Comparison of ENCODE assay signal across 8 cellular contexts in genomic region chr11:124865902-124866851, GRCh38. TPM values are rescaled to one million over a fixed set of nuclear protein-coding genes. Genes with fewer than 3 reads are reported as not detected.
DNase-seq lines count a peak whose midpoint lies in the region; ATAC-seq and TF ChIP-seq lines count a peak whose summit lies in the region.

No MANE protein-coding gene starts in this region.

- H3K9me3 ChIP-seq in mesodermal cell (ENCODE audit: control insufficient read depth, low read length), result peaks cover 3% of the 10 kb centered on the region
- H3K9me3 ChIP-seq in subcutaneous abdominal adipose tissue (ENCODE audit: control insufficient read depth in 5 of 5, low read length in 5 of 5), result no peaks in the 10 kb centered on the region

- CTCF ChIA-PET in GM10248 (lab: Yijun Ruan, JAX), result interaction anchor here (0.9 to 2.6 kb wide), 25 partner anchors 8 to 464 kb away, joined by 3 to 28 read pairs (median 4); no protein-coding TSS in a partner anchor

- H3K27me3 ChIP-seq in subcutaneous abdominal adipose tissue (ENCODE audit: control insufficient read depth in 5 of 5, insufficient read depth in 4 of 5, low read length in 5 of 5), result peaks cover 62 to 88% (median 81%) of the 10 kb centered on the region in 5 donors

- no peak for ATAC-seq in GM18907 (IDR thresholded peaks at IDR 0.05; ENCODE audit: unreplicated experiment)

- H3K4me1 ChIP-seq in mesodermal cell (ENCODE audit: control insufficient read depth, insufficient read depth, low read length, poor library complexity, severe bottlenecking) (peaks cover 21% of the 10 kb centered on the region), subcutaneous abdominal adipose tissue (ENCODE audit: control insufficient read depth in 5 of 5, insufficient read depth in 5 of 5, low read length in 5 of 5) (peaks cover 2 to 46% (median 43%) of the 10 kb centered on the region in 5 donors)

- H3K36me3 ChIP-seq in mesodermal cell (ENCODE audit: control insufficient read depth, insufficient read depth, low read length) (no peaks in the 10 kb centered on the region), subcutaneous abdominal adipose tissue (ENCODE audit: control insufficient read depth in 5 of 5, insufficient read depth in 5 of 5, low read length in 5 of 5) (no peaks in the 10 kb centered on the region)

- DNase-seq in GM10248 (ENCODE audit: extremely low spot score), result peak; percentile 78
- peak; percentile 32 for DNase-seq in HT-29 (ENCODE audit: low spot score)
- peak; percentile 39 to 41 for DNase-seq in activated CD4-positive, alpha-beta T cell treated with anti-CD3 and anti-CD28 coated beads, Interleukin-2, amount 50 U/mL, for 4 hours
- peak; percentile 16 for DNase-seq in effector CD8-positive, alpha-beta T cell (lab: John Stamatoyannopoulos, UW)
- DNase-seq in cortex of kidney (lab: John Stamatoyannopoulos, UW), result no peak

- peak overlapping the region; percentile 18 for H3K4me3 ChIP-seq in mesodermal cell (ENCODE audit: extremely low read depth, insufficient read depth, low read length, poor library complexity, severe bottlenecking)
- H3K4me3 ChIP-seq in subcutaneous abdominal adipose tissue (ENCODE audit: low read depth in 1 of 5, low read length in 5 of 5), result peak overlapping the region in 4 of 5 donors; percentile 27 to 53 (median 34)

- H3K9ac ChIP-seq in subcutaneous abdominal adipose tissue (ENCODE audit: low read length in 5 of 5), result no peak overlapping the region

- POLR2A ChIA-PET in GM10248 (lab: Yijun Ruan, JAX), result no interaction called here

- peak; percentile 50 for TF ChIP-seq CTCF in GM10248 (IDR thresholded peaks at IDR 0.05; ENCODE audit: control extremely low read depth, extremely low read depth, low read depth, missing control alignments)

- H3K27ac ChIP-seq in mesodermal cell (ENCODE audit: low read depth, low read length, severe bottlenecking) (no peak overlapping the region), subcutaneous abdominal adipose tissue (ENCODE audit: low read depth, low read length) (no peak overlapping the region)

- WGBS in mesodermal cell (ENCODE audit: insufficient coverage in 2 of 2), 2 experiments, result 3% methylated on average over 41 to 56 of the region's 62 CpGs

RNA-seq across cellular contexts. Expression of gene ROBO3, which starts 0.9 kb away (rescaled TPM):
- total RNA-seq in HT-29 (2014; rRNA removed; shearing (Covaris generic)), result 3.8 and 5.5 TPM in 2 replicates
- polyA plus RNA-seq in mesodermal cell (2013, experiment 1 of 2), result 23.3 TPM
- polyA plus RNA-seq in mesodermal cell (2013, experiment 2 of 2), result 20.1 TPM

RNA-seq across cellular contexts. Expression of gene ROBO4, which starts 31.5 kb away (rescaled TPM):
- 0.73 TPM in 1 of 2 replicates, not detected in the other for total RNA-seq in HT-29 (2014; rRNA removed; shearing (Covaris generic))
- 9.4 TPM for polyA plus RNA-seq in mesodermal cell (2013, experiment 1 of 2)
- 5.9 TPM for polyA plus RNA-seq in mesodermal cell (2013, experiment 2 of 2)

RNA-seq across cellular contexts. Expression of gene HEPN1, which starts 52.9 kb away (rescaled TPM):
- total RNA-seq in HT-29 (2014; rRNA removed; shearing (Covaris generic)), result not detected in 2 replicates
- polyA plus RNA-seq in mesodermal cell (2013, experiment 1 of 2), result not detected
- not detected for polyA plus RNA-seq in mesodermal cell (2013, experiment 2 of 2)
